ENCODE assay signal across 20 cellular contexts in the genomic region with DNA sequence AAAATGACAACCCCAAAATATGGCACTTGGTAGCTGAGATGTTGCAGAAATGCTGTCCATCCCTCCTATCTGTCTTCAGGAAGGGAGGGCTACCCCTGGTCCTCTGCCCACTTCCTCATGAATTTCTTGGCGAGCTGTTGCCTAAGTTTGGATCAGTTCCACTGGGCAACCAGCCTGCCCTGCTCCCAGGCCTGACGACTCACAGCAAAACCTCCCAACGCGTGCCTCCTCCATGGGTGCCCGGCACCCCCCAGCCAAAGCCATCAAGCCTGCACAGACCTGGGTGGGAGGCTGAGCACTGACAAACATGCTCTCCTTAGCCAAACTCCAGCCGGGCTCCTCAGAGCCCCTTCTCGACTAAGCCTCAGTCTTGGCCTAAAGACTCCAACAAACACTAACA. TPM values are rescaled to one million over a fixed set of nuclear protein-coding genes. Genes with fewer than 3 reads are reported as not detected.
A peak's percentile ranks its signal among the peaks of the same experiment; 100 is the strongest.
DNase-seq lines count a peak whose midpoint lies in the region; ATAC-seq and TF ChIP-seq lines count a peak whose summit lies in the region.
"Had no signal": no experiment of that assay in that cellular context is flagged by ENCODE, and none has a peak within 500 bp of the region (broad histone marks: within the 10 kb centered on the region; RNA-seq: fewer than 3 reads in every experiment).

No MANE protein-coding gene starts in this region.

- H3K27me3 ChIP-seq in GM23248 (replicated peaks; ENCODE audit: insufficient read depth) (no peaks in the 10 kb centered on the region), body of pancreas (no peaks in the 10 kb centered on the region), right atrium auricular region (no peaks in the 10 kb centered on the region), sigmoid colon (no peaks in the 10 kb centered on the region)
- H3K27me3 ChIP-seq: ovary, vagina had no signal

- H3K4me2 ChIP-seq in GM23248 (ENCODE audit: unreplicated experiment), result no peak overlapping the region

- no peak for TF ChIP-seq EP300 in sigmoid colon (IDR thresholded peaks at IDR 0.05)

- H3K9ac ChIP-seq in GM23248, result no peak overlapping the region

- H3K9me3 ChIP-seq in GM23248 (ENCODE audit: low read depth), result no peaks in the 10 kb centered on the region
- no peaks in the 10 kb centered on the region for H3K9me3 ChIP-seq in body of pancreas
- no peaks in the 10 kb centered on the region for H3K9me3 ChIP-seq in right atrium auricular region
- H3K9me3 ChIP-seq in sigmoid colon, result no peaks in the 10 kb centered on the region
- H3K9me3 ChIP-seq: ovary, vagina had no signal

- H3K9me2 ChIP-seq in GM23248 (ENCODE audit: insufficient read depth), result no peaks in the 10 kb centered on the region

- ATAC-seq in body of pancreas (peak; percentile 48), HG03025 (IDR thresholded peaks at IDR 0.05; ENCODE audit: low FRiP score, unreplicated experiment) (no peak), HG03135 (IDR thresholded peaks at IDR 0.05; ENCODE audit: unreplicated experiment) (no peak), GM21381 (IDR thresholded peaks at IDR 0.05; ENCODE audit: unreplicated experiment) (no peak)
- ATAC-seq: activated CD4-positive, CD25-positive, alpha-beta regulatory T cell treated with anti-CD3 and anti-CD28 coated beads, Interleukin-2, amount 50 U/mL, for 24 hours; Panc1 had no signal

- in situ Hi-C loops in GM23248 (cut with MboI), result no loop called here

- H3F3A ChIP-seq in GM23248 (ENCODE audit: insufficient read depth), result no peaks in the 10 kb centered on the region

- no peak for TF ChIP-seq POLR2A in body of pancreas (IDR thresholded peaks at IDR 0.05)
- no peak for TF ChIP-seq POLR2A in sigmoid colon (IDR thresholded peaks at IDR 0.05)

- DNase-seq in GM23248 (peak; percentile 58), body of pancreas (peak; percentile 26 to 67 (median 42)), right atrium auricular region (ENCODE audit: low spot score) (peak; percentile 60), sigmoid colon (peak; percentile 83)
- no peak for DNase-seq in activated CD8-positive, alpha-beta memory T cell treated with anti-CD3 and anti-CD28 coated beads, Interleukin-2, amount 50 U/mL, for 4 hours
- DNase-seq: activated naive CD8-positive, alpha-beta T cell treated with anti-CD3 and anti-CD28 coated beads for 36 hours; activated T-cell treated with anti-CD3 and anti-CD28 coated beads for 4 hours; erythroblast; mesendoderm; NCI-H1417 treated with DMSO at 0.1 percent for 48 hours; NCI-H510A treated with DMSO at 0.1 percent for 48 hours; SW 1271 had no signal

- no peak overlapping the region for H3K4me3 ChIP-seq in GM23248
- H3K4me3 ChIP-seq in body of pancreas, result no peak overlapping the region
- no peak overlapping the region for H3K4me3 ChIP-seq in right atrium auricular region
- H3K4me3 ChIP-seq in sigmoid colon, result no peak overlapping the region
- H3K4me3 ChIP-seq: ovary, vagina had no signal

- H3K4me1 ChIP-seq in GM23248 (ENCODE audit: insufficient read depth) (peaks cover 18% of the 10 kb centered on the region), body of pancreas (peaks cover 10% of the 10 kb centered on the region), right atrium auricular region (peaks cover 0 to 73% of the 10 kb centered on the region in 2 donors), sigmoid colon (peaks cover 0 to 48% (median 39%) of the 10 kb centered on the region in 4 donors)

- WGBS in GM23248 (ENCODE audit: low coverage in 1 of 2, low lambda C conversion rate in 2 of 2, missing lambda C conversion rate in 2 of 2), 2 experiments, result 17 to 23% methylated on average over 7 of the region's 7 CpGs
- WGBS in body of pancreas, 2 donors, result 38 to 48% methylated on average over 4 to 7 of the region's 7 CpGs
- 66 to 68% methylated on average over 7 of the region's 7 CpGs for WGBS in sigmoid colon, 2 donors

- peaks cover 57% of the 10 kb centered on the region for H3K79me2 ChIP-seq in GM23248 (ENCODE audit: insufficient read depth)

- no peaks in the 10 kb centered on the region for H4K20me1 ChIP-seq in GM23248 (ENCODE audit: insufficient read depth)

- H3K27ac ChIP-seq in GM23248, result no peak overlapping the region
- H3K27ac ChIP-seq in body of pancreas, result no peak overlapping the region
- peak overlapping the region; percentile 3 to 18 for H3K27ac ChIP-seq in right atrium auricular region
- H3K27ac ChIP-seq in sigmoid colon, result peak overlapping the region in 3 of 4 donors; percentile 10 to 50 (median 41)
- H3K27ac ChIP-seq: vagina had no signal

- intact Hi-C loops in body of pancreas (cut with DNase I) (no loop called here), sigmoid colon (cut with DNase I) (no loop called here)

- TF ChIP-seq CTCF in body of pancreas (IDR thresholded peaks at IDR 0.05) (no peak), right atrium auricular region (IDR thresholded peaks at IDR 0.05) (no peak), sigmoid colon (IDR thresholded peaks at IDR 0.05) (no peak)

- no peak overlapping the region for H2AFZ ChIP-seq in GM23248

- H3K36me3 ChIP-seq in GM23248 (ENCODE audit: low read depth) (no peaks in the 10 kb centered on the region), body of pancreas (replicated peaks in 1 of 2; ENCODE audit: insufficient read depth in 1 of 2, low read depth in 2 of 2) (no peaks in the 10 kb centered on the region), right atrium auricular region (no peaks in the 10 kb centered on the region), sigmoid colon (peaks cover 0 to 6% (median 0%) of the 10 kb centered on the region in 4 donors)
- H3K36me3 ChIP-seq: ovary, vagina had no signal

RNA-seq across cellular contexts. Expression of gene VSTM4, which starts 8.9 kb away (rescaled TPM):
- 8.7 and 9.5 TPM in 2 replicates for total RNA-seq in GM23248 (2014; rRNA removed; shearing (Covaris generic))
- polyA plus RNA-seq in GM23248 (2016; fragmentation: Nextera tagmentation; extraction: Ambion mirVana) (12.3 and 12.4 TPM in 2 replicates), sigmoid colon (1 to 10 TPM in 2 of 3 donors, under 1 TPM in 1; 0.23 to 3.3 (median 1.2) TPM)
- total RNA-seq in body of pancreas (1 to 10 TPM; 3.4 to 5.6 TPM), right atrium auricular region (10 to 100 TPM; 17.6 to 22.7 TPM), sigmoid colon (10 to 100 TPM in 2 of 4 donors, 1 to 10 TPM in 2; 9.5 to 13.3 (median 10.9) TPM)
- total RNA-seq: activated naive CD8-positive, alpha-beta T cell treated with anti-CD3 and anti-CD28 coated beads for 36 hours had no signal
- polyA plus RNA-seq: CD14-positive monocyte had no signal

RNA-seq across cellular contexts. Expression of gene FAM170B, which starts 27.4 kb away (rescaled TPM):
- not detected in 2 replicates for total RNA-seq in GM23248 (2014; rRNA removed; shearing (Covaris generic))
- polyA plus RNA-seq in GM23248 (2016; fragmentation: Nextera tagmentation; extraction: Ambion mirVana) (not detected in 2 replicates), sigmoid colon (not detected)
- total RNA-seq in body of pancreas (not detected), right atrium auricular region (not detected), sigmoid colon (not detected)
- total RNA-seq: activated naive CD8-positive, alpha-beta T cell treated with anti-CD3 and anti-CD28 coated beads for 36 hours; ovary; vagina had no signal
- polyA plus RNA-seq: CD14-positive monocyte, ovary had no signal

Comparison
In these comparisons a context has a peak if more than half of its experiments do, and no peak if none do; other contexts are left out.
1. H3K27ac ChIP-seq: peak in right atrium auricular region (2 of 2) and sigmoid colon (3 of 4); none in GM23248 (single experiment) and body of pancreas (0 of 4).